8 cellular contexts compared by ENCODE assay signal in the genomic region with DNA sequence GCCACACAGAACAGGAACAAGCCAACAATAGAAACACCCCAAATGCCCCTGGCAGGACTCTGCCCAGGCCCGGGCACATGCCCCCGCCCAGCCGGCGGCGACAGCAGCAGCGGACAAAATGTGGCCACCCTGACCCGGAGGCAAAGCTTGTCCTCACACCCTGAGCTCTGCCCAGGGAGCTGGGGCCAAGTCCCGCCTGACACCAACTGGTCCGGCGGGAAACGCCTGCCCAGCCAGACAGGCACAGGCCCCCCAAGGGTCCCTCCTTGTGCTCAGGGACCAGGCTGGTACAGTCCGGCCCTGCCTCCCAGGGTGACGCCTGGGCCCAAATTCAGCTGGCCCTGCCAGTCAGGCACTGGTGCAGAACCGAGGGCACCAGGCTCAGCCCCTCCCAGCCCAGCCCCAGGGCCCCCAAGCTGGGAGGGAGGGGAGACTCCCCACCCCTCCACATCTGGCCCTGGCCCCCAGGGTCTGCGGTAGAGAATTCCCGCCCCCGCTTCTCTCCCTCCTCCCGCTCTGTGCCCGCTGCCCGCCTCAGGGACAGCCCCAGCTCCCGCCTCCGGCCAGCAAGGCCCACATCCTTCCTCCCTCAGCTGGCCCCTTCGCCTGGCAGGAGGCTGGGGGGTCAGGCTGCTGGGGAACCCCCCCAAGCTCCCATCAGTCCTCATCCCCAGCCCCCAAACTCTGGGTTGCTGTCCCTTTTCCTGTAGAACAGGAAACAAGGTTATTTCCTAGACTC. TPM values are rescaled to one million over a fixed set of nuclear protein-coding genes. Genes with fewer than 3 reads are reported as not detected.
DNase-seq lines count a peak whose midpoint lies in the region; ATAC-seq and TF ChIP-seq lines count a peak whose summit lies in the region.

No MANE protein-coding gene starts in this region.

- peak overlapping the region; percentile 74 for H3K27ac Mint-ChIP-seq in activated T-cell treated with anti-CD3 and anti-CD28 coated beads, Interleukin-2, amount 50 U/mL, for 24 hours
- no peak overlapping the region for H3K27ac Mint-ChIP-seq in activated CD4-positive, alpha-beta memory T cell treated with anti-CD3 and anti-CD28 coated beads, Interleukin-2, amount 10 ng/mL, durations not matched to agents 7 days and 5 days
- peak overlapping the region; percentile 91 for H3K27ac Mint-ChIP-seq in glutamatergic neuron (ENCODE audit: unreplicated experiment)

- ATAC-seq in HG03175 (IDR thresholded peaks at IDR 0.05; ENCODE audit: unreplicated experiment), result no peak

- H3K27me3 ChIP-seq in parathyroid adenoma (ENCODE audit: control insufficient read depth, insufficient read depth, low read length), result no peaks in the 10 kb centered on the region

- peak overlapping the region; percentile 80 for H3K4me3 Mint-ChIP-seq in activated T-cell treated with anti-CD3 and anti-CD28 coated beads, Interleukin-2, amount 50 U/mL, for 24 hours
- peak overlapping the region; percentile 72 for H3K4me3 Mint-ChIP-seq in activated CD4-positive, alpha-beta memory T cell treated with anti-CD3 and anti-CD28 coated beads, Interleukin-2, amount 10 ng/mL, durations not matched to agents 7 days and 5 days
- peak overlapping the region; percentile 91 for H3K4me3 Mint-ChIP-seq in glutamatergic neuron (ENCODE audit: unreplicated experiment)

- H3K36me3 ChIP-seq in parathyroid adenoma (ENCODE audit: control insufficient read depth, insufficient read depth, low read length), result no peaks in the 10 kb centered on the region

- H2AFZ ChIP-seq in parathyroid adenoma, result peak overlapping the region; percentile 20

- peaks cover 48% of the 10 kb centered on the region for H3K4me1 Mint-ChIP-seq in activated T-cell treated with anti-CD3 and anti-CD28 coated beads, Interleukin-2, amount 50 U/mL, for 24 hours (ENCODE audit: low read depth)
- peaks cover 63% of the 10 kb centered on the region for H3K4me1 Mint-ChIP-seq in activated CD4-positive, alpha-beta memory T cell treated with anti-CD3 and anti-CD28 coated beads, Interleukin-2, amount 10 ng/mL, durations not matched to agents 7 days and 5 days
- peaks cover 48% of the 10 kb centered on the region for H3K4me1 Mint-ChIP-seq in glutamatergic neuron (ENCODE audit: low read depth, unreplicated experiment)

- CTCF ChIA-PET in activated CD4-positive, alpha-beta memory T cell treated with anti-CD3 and anti-CD28 coated beads, Interleukin-2, amount 10 ng/mL, durations not matched to agents 7 days and 5 days (lab: Charles Lee), result interaction anchor here (0.5 to 8.4 kb wide), 7 partner anchors 33 to 255 kb away, joined by 3 to 70 read pairs (median 3); a partner anchor contains a TSS

- H3K9me3 ChIP-seq in parathyroid adenoma (ENCODE audit: control insufficient read depth, low read length), result no peaks in the 10 kb centered on the region

- H3K4me1 ChIP-seq in parathyroid adenoma, result no peaks in the 10 kb centered on the region

- H3K79me2 ChIP-seq in parathyroid adenoma, result peaks cover 13% of the 10 kb centered on the region

- H3K36me3 Mint-ChIP-seq in activated T-cell treated with anti-CD3 and anti-CD28 coated beads, Interleukin-2, amount 50 U/mL, for 24 hours (ENCODE audit: low read depth), result peaks cover 2% of the 10 kb centered on the region
- no peaks in the 10 kb centered on the region for H3K36me3 Mint-ChIP-seq in activated CD4-positive, alpha-beta memory T cell treated with anti-CD3 and anti-CD28 coated beads, Interleukin-2, amount 10 ng/mL, durations not matched to agents 7 days and 5 days (ENCODE audit: low read depth)
- H3K36me3 Mint-ChIP-seq in glutamatergic neuron (ENCODE audit: unreplicated experiment), result no peaks in the 10 kb centered on the region

- POLR2A ChIA-PET in activated CD4-positive, alpha-beta memory T cell treated with anti-CD3 and anti-CD28 coated beads, Interleukin-2, amount 10 ng/mL, durations not matched to agents 7 days and 5 days (lab: Charles Lee), result interaction anchor here (0.6 to 4.4 kb wide), 6 partner anchors 10 to 260 kb away, joined by 3 to 25 read pairs (median 3); a partner anchor contains a TSS

- TF ChIP-seq CTCF in glutamatergic neuron (IDR thresholded peaks at IDR 0.05; ENCODE audit: partially characterized antibody, unreplicated experiment), result no peak
- no peak for TF ChIP-seq CTCF in parathyroid adenoma (IDR thresholded peaks at IDR 0.05)
- TF ChIP-seq CTCF in GM13976 (IDR thresholded peaks at IDR 0.05; ENCODE audit: borderline replicate concordance, control extremely low read depth, extremely low read depth, insufficient read depth, missing control alignments), result no peak

- no peaks in the 10 kb centered on the region for H3K9me3 Mint-ChIP-seq in activated T-cell treated with anti-CD3 and anti-CD28 coated beads, Interleukin-2, amount 50 U/mL, for 24 hours
- no peaks in the 10 kb centered on the region for H3K9me3 Mint-ChIP-seq in activated CD4-positive, alpha-beta memory T cell treated with anti-CD3 and anti-CD28 coated beads, Interleukin-2, amount 10 ng/mL, durations not matched to agents 7 days and 5 days
- H3K9me3 Mint-ChIP-seq in glutamatergic neuron (ENCODE audit: unreplicated experiment), result peaks cover 7% of the 10 kb centered on the region

- DNase-seq in activated T-cell treated with anti-CD3 and anti-CD28 coated beads, Interleukin-2, amount 50 U/mL, for 24 hours, result no peak
- DNase-seq in activated T-cell treated with anti-CD3 and anti-CD28 coated beads, Interleukin-2, amount 50 U/mL, for 1 hour, result no peak
- no peak for DNase-seq in activated CD4-positive, alpha-beta memory T cell treated with anti-CD3 and anti-CD28 coated beads, Interleukin-2, amount 10 ng/mL, durations not matched to agents 7 days and 5 days
- DNase-seq in glutamatergic neuron, result peak; percentile 51
- no peak for DNase-seq in GM13976 (ENCODE audit: low spot score)
- no peak for DNase-seq in HCEC 1CT

- peak overlapping the region; percentile 82 for H3K4me2 ChIP-seq in parathyroid adenoma (ENCODE audit: low read length)

- H3K9ac ChIP-seq in parathyroid adenoma, result no peak overlapping the region

- no peaks in the 10 kb centered on the region for H3K27me3 Mint-ChIP-seq in activated T-cell treated with anti-CD3 and anti-CD28 coated beads, Interleukin-2, amount 50 U/mL, for 24 hours
- peaks cover 8% of the 10 kb centered on the region for H3K27me3 Mint-ChIP-seq in activated CD4-positive, alpha-beta memory T cell treated with anti-CD3 and anti-CD28 coated beads, Interleukin-2, amount 10 ng/mL, durations not matched to agents 7 days and 5 days
- peaks cover 20% of the 10 kb centered on the region for H3K27me3 Mint-ChIP-seq in glutamatergic neuron (ENCODE audit: unreplicated experiment)

- in situ Hi-C loops in GM13976 (cut with MboI; ENCODE audit: low sequenced_read_pairs, unreplicated experiment), result loop anchor here (10.0 kb wide), 1 partner anchor 207 kb away; a partner anchor contains a TSS

- peak overlapping the region; percentile 77 for H3K27ac ChIP-seq in parathyroid adenoma

- H3K4me3 ChIP-seq in parathyroid adenoma (ENCODE audit: low read depth, low read length), result peak overlapping the region; percentile 52

RNA-seq across cellular contexts. Expression of a gene that starts 2.0 kb away (rescaled TPM):
- 10 to 100 TPM; 16.9 to 18.9 TPM for total RNA-seq in activated CD4-positive, alpha-beta memory T cell treated with anti-CD3 and anti-CD28 coated beads, Interleukin-2, amount 10 ng/mL, durations not matched to agents 7 days and 5 days
- total RNA-seq in glutamatergic neuron (ENCODE audit: unreplicated experiment), result 131 TPM

RNA-seq across cellular contexts. Expression of a gene that starts 33.0 kb away (rescaled TPM):
- total RNA-seq in activated CD4-positive, alpha-beta memory T cell treated with anti-CD3 and anti-CD28 coated beads, Interleukin-2, amount 10 ng/mL, durations not matched to agents 7 days and 5 days, result not detected
- total RNA-seq in glutamatergic neuron (ENCODE audit: unreplicated experiment), result not detected
